Comparison of ENCODE assay signal across 36 cellular contexts in genomic region chr2:3112553-3112952, GRCh38.
"Had no signal": no experiment of that assay in that cellular context is flagged by ENCODE, and none has a peak within 500 bp of the region (broad histone marks: within the 10 kb centered on the region; RNA-seq: fewer than 3 reads in every experiment).

No MANE protein-coding gene starts in this region.

- H3K4me1 Mint-ChIP-seq: activated B cell treated with CpG ODN at 0.5 μM for 24 hours; activated CD4-positive, alpha-beta T cell treated with anti-CD3 and anti-CD28 coated beads, Interleukin-2, amount 10 ng/mL, durations not matched to agents 24 days and 14 days; activated naive CD4-positive, alpha-beta T cell treated with anti-CD3 and anti-CD28 coated beads, Interleukin-2, amount 50 U/mL, for 24 hours; activated naive CD8-positive, alpha-beta T cell treated with anti-CD3 and anti-CD28 coated beads, Interleukin-2, amount 10 ng/mL, durations not matched to agents 7 days and 5 days; activated naive CD8-positive, alpha-beta T cell treated with anti-CD3 and anti-CD28 coated beads, Interleukin-2, amount 50 U/mL, for 24 hours; activated T-helper 17 cell treated with anti-CD3 and anti-CD28 coated beads, Interleukin-2, amount 50 U/mL, for 72 hours; central memory CD8-positive, alpha-beta T cell had no signal

- H3K27me3 Mint-ChIP-seq: activated B cell treated with CpG ODN at 0.5 μM for 24 hours; activated CD4-positive, alpha-beta memory T cell treated with anti-CD3 and anti-CD28 coated beads for 36 hours; activated CD4-positive, alpha-beta T cell treated with anti-CD3 and anti-CD28 coated beads, Interleukin-2, amount 10 ng/mL, durations not matched to agents 24 days and 14 days; activated CD8-positive, alpha-beta T cell treated with anti-CD3 and anti-CD28 coated beads for 36 hours; activated naive CD4-positive, alpha-beta T cell treated with anti-CD3 and anti-CD28 coated beads, Interleukin-2, amount 50 U/mL, for 24 hours; activated naive CD8-positive, alpha-beta T cell; activated naive CD8-positive, alpha-beta T cell treated with anti-CD3 and anti-CD28 coated beads, Interleukin-2, amount 10 ng/mL, durations not matched to agents 7 days and 5 days; activated naive CD8-positive, alpha-beta T cell treated with anti-CD3 and anti-CD28 coated beads, Interleukin-2, amount 50 U/mL, for 24 hours; activated T-helper 17 cell treated with anti-CD3 and anti-CD28 coated beads, Interleukin-2, amount 50 U/mL, for 72 hours had no signal

- H3K27ac ChIP-seq: ascending aorta, cardiac muscle cell, VCaP had no signal

- H3K9me3 ChIP-seq: ascending aorta had no signal

- H3K4me1 ChIP-seq: ascending aorta had no signal

- H3K36me3 ChIP-seq: ascending aorta, cardiac muscle cell had no signal

- H3K36me3 Mint-ChIP-seq: activated CD4-positive, alpha-beta memory T cell treated with anti-CD3 and anti-CD28 coated beads for 36 hours; activated naive CD4-positive, alpha-beta T cell treated with anti-CD3 and anti-CD28 coated beads, Interleukin-2, amount 50 U/mL, for 24 hours; activated naive CD8-positive, alpha-beta T cell; activated naive CD8-positive, alpha-beta T cell treated with anti-CD3 and anti-CD28 coated beads, Interleukin-2, amount 10 ng/mL, durations not matched to agents 7 days and 5 days; brain had no signal

- H3K27me3 ChIP-seq: ascending aorta, cardiac muscle cell had no signal

- H3K27ac Mint-ChIP-seq: activated B cell treated with CpG ODN at 0.5 μM for 24 hours; activated CD4-positive, alpha-beta memory T cell treated with anti-CD3 and anti-CD28 coated beads for 36 hours; activated CD4-positive, alpha-beta T cell treated with anti-CD3 and anti-CD28 coated beads, Interleukin-2, amount 10 ng/mL, durations not matched to agents 24 days and 14 days; activated CD8-positive, alpha-beta T cell treated with anti-CD3 and anti-CD28 coated beads for 36 hours; activated naive CD4-positive, alpha-beta T cell treated with anti-CD3 and anti-CD28 coated beads for 36 hours; activated naive CD4-positive, alpha-beta T cell treated with anti-CD3 and anti-CD28 coated beads, Interleukin-2, amount 50 U/mL, for 24 hours; activated naive CD8-positive, alpha-beta T cell; activated naive CD8-positive, alpha-beta T cell treated with anti-CD3 and anti-CD28 coated beads, Interleukin-2, amount 10 ng/mL, durations not matched to agents 7 days and 5 days; activated naive CD8-positive, alpha-beta T cell treated with anti-CD3 and anti-CD28 coated beads, Interleukin-2, amount 50 U/mL, for 24 hours; activated T-cell treated with anti-CD3 and anti-CD28 coated beads, Interleukin-2, amount 50 U/mL, for 72 hours; activated T-helper 1 cell treated with anti-CD3 and anti-CD28 coated beads, Interleukin-12 subunit alpha, Interleukin-12 subunit beta, Interleukin-2, Interleukin-4 antibody, amounts not matched to agents 30 ng/mL and 10 ng/mL and 1 ng/mL, durations not matched to agents 14 hours and 24 hours and 36 hours; activated T-helper 17 cell treated with anti-CD3 and anti-CD28 coated beads, Interleukin-2, amount 50 U/mL, for 72 hours; T-helper 1 cell treated with Interleukin-12 subunit alpha and Interleukin-12 subunit beta and Interleukin-4 antibody, amounts not matched to agents 30 μg/mL and 1 μg/mL, for 36 hours; T-helper 2 cell treated with Interferon-gamma antibody and Interleukin-4, amounts not matched to agents 5 μg/mL and 100 μg/mL, for 36 hours had no signal

- H3K9me3 Mint-ChIP-seq: activated B cell treated with CpG ODN at 0.5 μM for 24 hours; activated naive CD4-positive, alpha-beta T cell treated with anti-CD3 and anti-CD28 coated beads for 36 hours; activated naive CD4-positive, alpha-beta T cell treated with anti-CD3 and anti-CD28 coated beads, Interleukin-2, amount 50 U/mL, for 24 hours; activated naive CD8-positive, alpha-beta T cell treated with anti-CD3 and anti-CD28 coated beads, Interleukin-2, amount 50 U/mL, for 24 hours; activated T-cell treated with anti-CD3 and anti-CD28 coated beads, Interleukin-2, amount 50 U/mL, for 4 hours; activated T-helper 17 cell treated with anti-CD3 and anti-CD28 coated beads, Interleukin-2, amount 50 U/mL, for 72 hours; central memory CD8-positive, alpha-beta T cell had no signal

- ATAC-seq: activated CD8-positive, alpha-beta T cell treated with anti-CD3 and anti-CD28 coated beads for 36 hours; activated naive CD8-positive, alpha-beta T cell treated with anti-CD3 and anti-CD28 coated beads, Interleukin-2, amount 50 U/mL, for 24 hours; activated T-cell treated with anti-CD3 and anti-CD28 coated beads, Interleukin-2, amount 50 U/mL, for 4 hours; activated T-cell treated with anti-CD3 and anti-CD28 coated beads, Interleukin-2, amount 50 U/mL, for 72 hours; activated T-helper 17 cell treated with anti-CD3 and anti-CD28 coated beads, Interleukin-2, amount 50 U/mL, for 72 hours had no signal

- H3K4me3 Mint-ChIP-seq: activated B cell treated with CpG ODN at 0.5 μM for 24 hours; activated CD4-positive, alpha-beta memory T cell treated with anti-CD3 and anti-CD28 coated beads for 36 hours; activated CD4-positive, alpha-beta T cell treated with anti-CD3 and anti-CD28 coated beads, Interleukin-2, amount 10 ng/mL, durations not matched to agents 24 days and 14 days; activated CD8-positive, alpha-beta T cell treated with anti-CD3 and anti-CD28 coated beads for 36 hours; activated naive CD4-positive, alpha-beta T cell treated with anti-CD3 and anti-CD28 coated beads for 36 hours; activated naive CD4-positive, alpha-beta T cell treated with anti-CD3 and anti-CD28 coated beads, Interleukin-2, amount 50 U/mL, for 24 hours; activated naive CD8-positive, alpha-beta T cell; activated naive CD8-positive, alpha-beta T cell treated with anti-CD3 and anti-CD28 coated beads, Interleukin-2, amount 10 ng/mL, durations not matched to agents 7 days and 5 days; activated naive CD8-positive, alpha-beta T cell treated with anti-CD3 and anti-CD28 coated beads, Interleukin-2, amount 50 U/mL, for 24 hours; activated T-cell treated with anti-CD3 and anti-CD28 coated beads, Interleukin-2, amount 50 U/mL, for 4 hours; activated T-cell treated with anti-CD3 and anti-CD28 coated beads, Interleukin-2, amount 50 U/mL, for 72 hours; activated T-helper 1 cell treated with anti-CD3 and anti-CD28 coated beads, Interleukin-12 subunit alpha, Interleukin-12 subunit beta, Interleukin-2, Interleukin-4 antibody, amounts not matched to agents 30 ng/mL and 10 ng/mL and 1 ng/mL, durations not matched to agents 14 hours and 24 hours and 36 hours; activated T-helper 17 cell treated with anti-CD3 and anti-CD28 coated beads, Interleukin-2, amount 50 U/mL, for 72 hours; brain; central memory CD8-positive, alpha-beta T cell; T-helper 1 cell treated with Interleukin-12 subunit alpha and Interleukin-12 subunit beta and Interleukin-4 antibody, amounts not matched to agents 30 μg/mL and 1 μg/mL, for 36 hours; T-helper 2 cell treated with Interferon-gamma antibody and Interleukin-4, amounts not matched to agents 5 μg/mL and 100 μg/mL, for 36 hours had no signal

- DNase-seq: activated B cell treated with CpG ODN at 0.5 μM for 24 hours; activated CD4-positive, alpha-beta memory T cell treated with anti-CD3 and anti-CD28 coated beads for 36 hours; activated CD4-positive, alpha-beta T cell treated with anti-CD3 and anti-CD28 coated beads for 4 hours; activated CD4-positive, alpha-beta T cell treated with anti-CD3 and anti-CD28 coated beads, Interleukin-2, amount 10 ng/mL, durations not matched to agents 24 days and 14 days; activated CD4-positive, alpha-beta T cell treated with anti-CD3 and anti-CD28 coated beads, Interleukin-2, amount 50 U/mL, for 1 hour; activated CD4-positive, alpha-beta T cell treated with anti-CD3 and anti-CD28 coated beads, Interleukin-2, amount 50 U/mL, for 4 hours; activated CD4-positive, CD25-positive, alpha-beta regulatory T cell treated with anti-CD3 and anti-CD28 coated beads, Interleukin-2, amount 50 U/mL, for 72 hours; activated CD8-positive, alpha-beta memory T cell treated with anti-CD3 and anti-CD28 coated beads, Interleukin-2, amount 50 U/mL, for 4 hours; activated CD8-positive, alpha-beta T cell treated with anti-CD3 and anti-CD28 coated beads for 36 hours; activated effector memory CD4-positive, alpha-beta T cell treated with anti-CD3 and anti-CD28 coated beads, Interleukin-2, amount 50 U/mL, for 16 hours; activated gamma-delta T cell treated with Interleukin-2 at 50 U/mL for 16 hours; activated naive CD4-positive, alpha-beta T cell; activated naive CD4-positive, alpha-beta T cell treated with anti-CD3 and anti-CD28 coated beads for 36 hours; activated naive CD8-positive, alpha-beta T cell treated with anti-CD3 and anti-CD28 coated beads, Interleukin-2, amount 10 ng/mL, durations not matched to agents 7 days and 5 days; activated naive CD8-positive, alpha-beta T cell treated with anti-CD3 and anti-CD28 coated beads, Interleukin-2, amount 50 U/mL, for 24 hours; activated T-cell treated with anti-CD3 and anti-CD28 coated beads for 4 hours; activated T-cell treated with anti-CD3 and anti-CD28 coated beads, Interleukin-2, amount 50 U/mL, for 1 hour; activated T-cell treated with anti-CD3 and anti-CD28 coated beads, Interleukin-2, amount 50 U/mL, for 4 hours; activated T-cell treated with anti-CD3 and anti-CD28 coated beads, Interleukin-2, amount 50 U/mL, for 72 hours; amygdala; anterior cingulate cortex; caudate nucleus; cerebellar nuclear complex; T-helper 2 cell; T-helper 9 cell had no signal

- H3K4me3 ChIP-seq: ascending aorta, cardiac muscle cell had no signal
